In genomic region chr16:4946917-4947316, GRCh38 we compare ENCODE assay signal across 27 cellular contexts. TPM values are rescaled to one million over a fixed set of nuclear protein-coding genes. Genes with fewer than 3 reads are reported as not detected.
"Had no signal": no experiment of that assay in that cellular context is flagged by ENCODE, and none has a peak within 500 bp of the region (broad histone marks: within the 10 kb centered on the region; RNA-seq: fewer than 3 reads in every experiment).

No MANE protein-coding gene starts in this region.

- FAIRE-seq: kidney had no signal

- H3K9me3 Mint-ChIP-seq: activated B cell treated with CpG ODN at 0.5 μM for 24 hours; activated naive CD4-positive, alpha-beta T cell treated with anti-CD3 and anti-CD28 coated beads, Interleukin-2, amount 50 U/mL, for 24 hours; activated naive CD8-positive, alpha-beta T cell treated with anti-CD3 and anti-CD28 coated beads, Interleukin-2, amount 50 U/mL, for 24 hours; activated T-helper 2 cell treated with anti-CD3 and anti-CD28 coated beads, Interferon-gamma antibody, Interleukin-2, Interleukin-4, amounts not matched to agents 10 μg/mL and 5 μg/mL and 100 μg/mL, durations not matched to agents 14 hours and 24 hours and 36 hours; dendritic cell treated with granulocyte-macrophage colony-stimulating factor and Interleukin-4, amounts not matched to agents 40 ng/mL and 50 ng/mL, for 4 days; mesothelial cell of epicardium; naive B cell; stimulated activated naive CD8-positive, alpha-beta T cell treated with anti-CD3 and anti-CD28 coated beads, Interleukin-15, amount 100 ng/mL, for 72 hours; T-helper 2 cell treated with Interferon-gamma antibody and Interleukin-4, amounts not matched to agents 5 μg/mL and 100 μg/mL, for 36 hours had no signal

- H3K4me1 Mint-ChIP-seq: activated CD8-positive, alpha-beta memory T cell treated with anti-CD3 and anti-CD28 coated beads, Interleukin-2, amount 10 ng/mL, durations not matched to agents 7 days and 5 days; activated naive CD4-positive, alpha-beta T cell treated with anti-CD3 and anti-CD28 coated beads, Interleukin-2, amount 50 U/mL, for 24 hours; immature natural killer cell had no signal

- H3K27me3 ChIP-seq: upper lobe of left lung had no signal

- H3K36me3 Mint-ChIP-seq: activated CD8-positive, alpha-beta memory T cell treated with anti-CD3 and anti-CD28 coated beads, Interleukin-2, amount 10 ng/mL, durations not matched to agents 7 days and 5 days; activated naive CD4-positive, alpha-beta T cell treated with anti-CD3 and anti-CD28 coated beads, Interleukin-2, amount 50 U/mL, for 24 hours; immature natural killer cell; mesothelial cell of epicardium; naive B cell had no signal

- H3K9me3 ChIP-seq: gastrocnemius medialis, upper lobe of left lung had no signal

- DNase-seq: activated B cell treated with CpG ODN at 0.5 μM for 24 hours; activated CD8-positive, alpha-beta memory T cell treated with anti-CD3 and anti-CD28 coated beads, Interleukin-2, amount 10 ng/mL, durations not matched to agents 7 days and 5 days; activated CD8-positive, alpha-beta T cell treated with anti-CD3 and anti-CD28 coated beads, Interleukin-2, amount 10 ng/mL, durations not matched to agents 7 days and 5 days; activated naive CD8-positive, alpha-beta T cell treated with anti-CD3 and anti-CD28 coated beads, Interleukin-2, amount 50 U/mL, for 24 hours; activated T-cell treated with anti-CD3 and anti-CD28 coated beads, Interleukin-2, amount 50 U/mL, for 48 hours; amygdala; central memory CD4-positive, alpha-beta T cell; gastrocnemius medialis; hippocampal formation; immature natural killer cell; kidney; left colon; mammary epithelial cell; naive B cell; stimulated activated CD4-positive, alpha-beta T cell treated with anti-CD3 and anti-CD28 coated beads, Interleukin-12 subunit alpha, Interleukin-12 subunit beta, amount 100 ng/mL, for 4 hours; stimulated activated CD4-positive, alpha-beta T cell treated with anti-CD3 and anti-CD28 coated beads, Interleukin-4, amount 100 ng/mL, for 1 hour; stimulated activated naive CD8-positive, alpha-beta T cell treated with anti-CD3 and anti-CD28 coated beads, Interleukin-15, amount 100 ng/mL, for 72 hours; substantia nigra; T-helper 1 cell; upper lobe of left lung had no signal

- H3K27ac Mint-ChIP-seq: activated B cell treated with CpG ODN at 0.5 μM for 24 hours; activated CD8-positive, alpha-beta memory T cell treated with anti-CD3 and anti-CD28 coated beads, Interleukin-2, amount 10 ng/mL, durations not matched to agents 7 days and 5 days; activated CD8-positive, alpha-beta T cell treated with anti-CD3 and anti-CD28 coated beads, Interleukin-2, amount 10 ng/mL, durations not matched to agents 7 days and 5 days; activated naive CD4-positive, alpha-beta T cell treated with anti-CD3 and anti-CD28 coated beads, Interleukin-2, amount 50 U/mL, for 24 hours; activated naive CD8-positive, alpha-beta T cell treated with anti-CD3 and anti-CD28 coated beads, Interleukin-2, amount 50 U/mL, for 24 hours; activated T-helper 2 cell treated with anti-CD3 and anti-CD28 coated beads, Interferon-gamma antibody, Interleukin-2, Interleukin-4, amounts not matched to agents 10 μg/mL and 5 μg/mL and 100 μg/mL, durations not matched to agents 14 hours and 24 hours and 36 hours; dendritic cell treated with granulocyte-macrophage colony-stimulating factor and Interleukin-4, amounts not matched to agents 40 ng/mL and 50 ng/mL, for 4 days; immature natural killer cell; stimulated activated naive CD8-positive, alpha-beta T cell treated with anti-CD3 and anti-CD28 coated beads, Interleukin-15, amount 100 ng/mL, for 72 hours; T-helper 2 cell treated with Interferon-gamma antibody and Interleukin-4, amounts not matched to agents 5 μg/mL and 100 μg/mL, for 36 hours had no signal

- ATAC-seq: activated CD8-positive, alpha-beta memory T cell treated with anti-CD3 and anti-CD28 coated beads, Interleukin-2, amount 10 ng/mL, durations not matched to agents 7 days and 5 days; activated CD8-positive, alpha-beta T cell treated with anti-CD3 and anti-CD28 coated beads, Interleukin-2, amount 10 ng/mL, durations not matched to agents 7 days and 5 days; activated naive CD8-positive, alpha-beta T cell treated with anti-CD3 and anti-CD28 coated beads, Interleukin-2, amount 50 U/mL, for 24 hours; gastrocnemius medialis; left colon; sciatic nerve; stimulated activated naive CD8-positive, alpha-beta T cell treated with anti-CD3 and anti-CD28 coated beads, Interleukin-15, amount 100 ng/mL, for 72 hours had no signal

- H3K36me3 ChIP-seq: gastrocnemius medialis, upper lobe of left lung had no signal

- H3K4me3 ChIP-seq: gastrocnemius medialis, skin epidermis, upper lobe of left lung had no signal

- H3K4me3 Mint-ChIP-seq: activated B cell treated with CpG ODN at 0.5 μM for 24 hours; activated CD8-positive, alpha-beta memory T cell treated with anti-CD3 and anti-CD28 coated beads, Interleukin-2, amount 10 ng/mL, durations not matched to agents 7 days and 5 days; activated CD8-positive, alpha-beta T cell treated with anti-CD3 and anti-CD28 coated beads, Interleukin-2, amount 10 ng/mL, durations not matched to agents 7 days and 5 days; activated naive CD4-positive, alpha-beta T cell treated with anti-CD3 and anti-CD28 coated beads, Interleukin-2, amount 50 U/mL, for 24 hours; activated naive CD8-positive, alpha-beta T cell treated with anti-CD3 and anti-CD28 coated beads, Interleukin-2, amount 50 U/mL, for 24 hours; dendritic cell treated with granulocyte-macrophage colony-stimulating factor and Interleukin-4, amounts not matched to agents 40 ng/mL and 50 ng/mL, for 4 days; immature natural killer cell; mesothelial cell of epicardium; naive B cell; stimulated activated naive CD8-positive, alpha-beta T cell treated with anti-CD3 and anti-CD28 coated beads, Interleukin-15, amount 100 ng/mL, for 72 hours; T-helper 2 cell treated with Interferon-gamma antibody and Interleukin-4, amounts not matched to agents 5 μg/mL and 100 μg/mL, for 36 hours had no signal

RNA-seq across cellular contexts. Expression of gene PPL, which starts 10.0 kb away (rescaled TPM):
- total RNA-seq: activated CD8-positive, alpha-beta T cell treated with anti-CD3 and anti-CD28 coated beads, Interleukin-2, amount 10 ng/mL, durations not matched to agents 7 days and 5 days; activated T-helper 2 cell treated with anti-CD3 and anti-CD28 coated beads, Interferon-gamma antibody, Interleukin-2, Interleukin-4, amounts not matched to agents 10 μg/mL and 5 μg/mL and 100 μg/mL, durations not matched to agents 14 hours and 24 hours and 36 hours had no signal

RNA-seq across cellular contexts. Expression of gene SEC14L5, which starts 11.2 kb away (rescaled TPM):
- total RNA-seq: activated B cell treated with CpG ODN at 0.5 μM for 24 hours; activated CD8-positive, alpha-beta memory T cell treated with anti-CD3 and anti-CD28 coated beads, Interleukin-2, amount 10 ng/mL, durations not matched to agents 7 days and 5 days; activated CD8-positive, alpha-beta T cell treated with anti-CD3 and anti-CD28 coated beads, Interleukin-2, amount 10 ng/mL, durations not matched to agents 7 days and 5 days; activated T-helper 2 cell treated with anti-CD3 and anti-CD28 coated beads, Interferon-gamma antibody, Interleukin-2, Interleukin-4, amounts not matched to agents 10 μg/mL and 5 μg/mL and 100 μg/mL, durations not matched to agents 14 hours and 24 hours and 36 hours had no signal
- polyA plus RNA-seq: immature natural killer cell had no signal
